Comparison of ENCODE assay signal across 1 cellular context in genomic region chr12:6903712-6904111, GRCh38.
TF ChIP-seq lines count a peak whose summit lies in the region.

No MANE protein-coding gene starts in this region.

TF ChIP-seq in IMR-90, 13 proteins besides CTCF, POLR2A, EP300 and RAD21:
- TF ChIP-seq, protein P1, sequence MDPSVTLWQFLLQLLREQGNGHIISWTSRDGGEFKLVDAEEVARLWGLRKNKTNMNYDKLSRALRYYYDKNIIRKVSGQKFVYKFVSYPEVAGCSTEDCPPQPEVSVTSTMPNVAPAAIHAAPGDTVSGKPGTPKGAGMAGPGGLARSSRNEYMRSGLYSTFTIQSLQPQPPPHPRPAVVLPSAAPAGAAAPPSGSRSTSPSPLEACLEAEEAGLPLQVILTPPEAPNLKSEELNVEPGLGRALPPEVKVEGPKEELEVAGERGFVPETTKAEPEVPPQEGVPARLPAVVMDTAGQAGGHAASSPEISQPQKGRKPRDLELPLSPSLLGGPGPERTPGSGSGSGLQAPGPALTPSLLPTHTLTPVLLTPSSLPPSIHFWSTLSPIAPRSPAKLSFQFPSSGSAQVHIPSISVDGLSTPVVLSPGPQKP (IDR thresholded peaks at IDR 0.05; ENCODE audit: borderline replicate concordance, low read depth, low read length): no peak
- no peak for TF ChIP-seq MXI1 (IDR thresholded peaks at IDR 0.05; ENCODE audit: borderline replicate concordance, low read depth, low read length)
- no peak for TF ChIP-seq SMC3 (IDR thresholded peaks at IDR 0.05; ENCODE audit: low read depth, low read length)
- no peak for TF ChIP-seq FOS (IDR thresholded peaks at IDR 0.05; ENCODE audit: low read depth, low read length)
- TF ChIP-seq RFX5 (IDR thresholded peaks at IDR 0.05; ENCODE audit: low read depth, low read length): no peak
- no peak for TF ChIP-seq RCOR1 (IDR thresholded peaks at IDR 0.05; ENCODE audit: insufficient replicate concordance, low read length)
- TF ChIP-seq BHLHE40 (IDR thresholded peaks at IDR 0.05; ENCODE audit: low read depth, low read length): no peak
- no peak for TF ChIP-seq MAZ (IDR thresholded peaks at IDR 0.05; ENCODE audit: borderline replicate concordance, low read depth, low read length)
- no peak for TF ChIP-seq MAFK (IDR thresholded peaks at IDR 0.05; ENCODE audit: low read depth, low read length)
- TF ChIP-seq CEBPB (IDR thresholded peaks at IDR 0.05; ENCODE audit: low read depth, low read length): no peak
- no peak for TF ChIP-seq USF2 (IDR thresholded peaks at IDR 0.05; ENCODE audit: low read depth, low read length)
- TF ChIP-seq CHD1 (IDR thresholded peaks at IDR 0.05; ENCODE audit: low read depth, low read length): no peak
- no peak for TF ChIP-seq NFE2L2 (IDR thresholded peaks at IDR 0.05; ENCODE audit: low read depth, low read length)
